Comparison of ENCODE assay signal across 1 cellular context in genomic region chr1:44721521-44722361, GRCh38.
A peak's percentile ranks its signal among the peaks of the same experiment; 100 is the strongest.
TF ChIP-seq lines count a peak whose summit lies in the region.

No MANE protein-coding gene starts in this region.

TF ChIP-seq in K562, 482 proteins besides CTCF, POLR2A, EP300 and RAD21 (continues in another document):
- TF ChIP-seq E4F1 (CRISPR knock-in tag; IDR thresholded peaks at IDR 0.05; ENCODE audit: borderline replicate concordance), result peak; percentile 91
- no peak for TF ChIP-seq ZNF407 (IDR thresholded peaks at IDR 0.05; ENCODE audit: low read depth)
- peak; percentile 99 for TF ChIP-seq NR2F6 (CRISPR knock-in tag; IDR thresholded peaks at IDR 0.05)
- TF ChIP-seq ZNF384 (IDR thresholded peaks at IDR 0.05; ENCODE audit: low read depth, low read length), result peak; percentile 94
- TF ChIP-seq ZNF696 (CRISPR knock-in tag; conservative IDR thresholded peaks at IDR 0.05), result peak; percentile 100
- TF ChIP-seq HLTF (IDR thresholded peaks at IDR 0.05), result peak; percentile 99
- TF ChIP-seq POLR3G (IDR thresholded peaks at IDR 0.05; ENCODE audit: extremely low read depth, insufficient read length, insufficient replicate concordance), result no peak
- peak; percentile 24 to 63; a peak in 1 of 4 replicates for TF ChIP-seq MCM7 (IDR thresholded peaks at IDR 0.05)
- TF ChIP-seq RBM15 (IDR thresholded peaks at IDR 0.05; ENCODE audit: insufficient read depth, low read length), result no peak
- peak; percentile 24 to 84 for TF ChIP-seq HDAC1 (IDR thresholded peaks at IDR 0.05)
- no peak; the same call in 1 of the 2 replicates for TF ChIP-seq ZNF282 (CRISPR knock-in tag; IDR thresholded peaks at IDR 0.05)
- TF ChIP-seq SRSF3 (IDR thresholded peaks at IDR 0.05; ENCODE audit: insufficient read depth, low read length), result no peak
- TF ChIP-seq SP1 (CRISPR knock-in tag; IDR thresholded peaks at IDR 0.05), result peak; percentile 99
- TF ChIP-seq ZNF253 (CRISPR knock-in tag; conservative IDR thresholded peaks at IDR 0.05), result peak; percentile 99
- peak; percentile 38; the same call in 1 of the 2 replicates for TF ChIP-seq ELF1 (tag; IDR thresholded peaks at IDR 0.05)
- peak; percentile 86 for TF ChIP-seq ZNF23 (CRISPR knock-in tag; IDR thresholded peaks at IDR 0.05)
- peak; percentile 99 for TF ChIP-seq KLF10 (CRISPR knock-in tag; IDR thresholded peaks at IDR 0.05)
- TF ChIP-seq KDM4B (IDR thresholded peaks at IDR 0.05; ENCODE audit: borderline replicate concordance in 2 of 2, low read depth in 1 of 2), result peak in 1 of 2 experiments; percentile 100; a peak in 2 of 4 replicates
- TF ChIP-seq ZNF766 (CRISPR knock-in tag; conservative IDR thresholded peaks at IDR 0.05), result peak; percentile 89; the same call in 1 of the 2 replicates
- TF ChIP-seq AFF1 (IDR thresholded peaks at IDR 0.05; ENCODE audit: low read depth in 1 of 2, partially characterized antibody in 2 of 2), result peak; percentile 91 to 99
- TF ChIP-seq TRIM25 (IDR thresholded peaks at IDR 0.05; ENCODE audit: borderline replicate concordance), result no peak
- TF ChIP-seq TOE1 (IDR thresholded peaks at IDR 0.05; ENCODE audit: borderline replicate concordance), result peak; percentile 92
- peak; percentile 99; the same call in 1 of the 2 replicates for TF ChIP-seq TOE1 (CRISPR knock-in tag; IDR thresholded peaks at IDR 0.05; ENCODE audit: borderline replicate concordance, low read depth)
- peak; percentile 14 for TF ChIP-seq ETS2 (tag; IDR thresholded peaks at IDR 0.05; ENCODE audit: borderline replicate concordance, poor library complexity, severe bottlenecking)
- TF ChIP-seq ZKSCAN8 (CRISPR knock-in tag; IDR thresholded peaks at IDR 0.05), result peak; percentile 96
- TF ChIP-seq PHF21A (IDR thresholded peaks at IDR 0.05; ENCODE audit: borderline replicate concordance, low read depth), result peak; percentile 97
- TF ChIP-seq KDM1A (IDR thresholded peaks at IDR 0.05), result peak; percentile 65 to 72
- peak; percentile 97 for TF ChIP-seq CBFB (CRISPR knock-in tag; IDR thresholded peaks at IDR 0.05)
- TF ChIP-seq L3MBTL2 (IDR thresholded peaks at IDR 0.05), result peak; percentile 95
- 0 out of 2 replicates have a peak, but pooled peaks have one; percentile 27 for TF ChIP-seq CC2D1A (IDR thresholded peaks at IDR 0.05)
- peak; percentile 100 for TF ChIP-seq CBX1 (IDR thresholded peaks at IDR 0.05; ENCODE audit: low read depth)
- peak; percentile 100 for TF ChIP-seq CGGBP1 (CRISPR knock-in tag; IDR thresholded peaks at IDR 0.05)
- TF ChIP-seq YBX1 (IDR thresholded peaks at IDR 0.05), result no peak
- peak; percentile 59; the same call in 1 of the 2 replicates for TF ChIP-seq MAFK (IDR thresholded peaks at IDR 0.05; ENCODE audit: low read length)
- TF ChIP-seq ZBTB26 (CRISPR knock-in tag; IDR thresholded peaks at IDR 0.05), result peak; percentile 100
- peak; percentile 93 for TF ChIP-seq POLR2G (IDR thresholded peaks at IDR 0.05; ENCODE audit: low read depth, low read length)
- peak; percentile 75 for TF ChIP-seq XRCC4 (IDR thresholded peaks at IDR 0.05; ENCODE audit: extremely low read depth, insufficient read depth, insufficient read length)
- peak; percentile 99 for TF ChIP-seq ZNF77 (CRISPR knock-in tag; IDR thresholded peaks at IDR 0.05)
- TF ChIP-seq ARNT (IDR thresholded peaks at IDR 0.05), result peak; percentile 99
- TF ChIP-seq FOXP1 (CRISPR knock-in tag; IDR thresholded peaks at IDR 0.05), result peak; percentile 96
- TF ChIP-seq SMARCA4 (IDR thresholded peaks at IDR 0.05), result no peak; the same call in none of the 2 replicates
- peak; percentile 88 for TF ChIP-seq CREB1 (IDR thresholded peaks at IDR 0.05)
- TF ChIP-seq CREB1 (CRISPR knock-in tag; IDR thresholded peaks at IDR 0.05), result peak; percentile 69
